24 cellular contexts compared by ENCODE assay signal in the genomic region with DNA sequence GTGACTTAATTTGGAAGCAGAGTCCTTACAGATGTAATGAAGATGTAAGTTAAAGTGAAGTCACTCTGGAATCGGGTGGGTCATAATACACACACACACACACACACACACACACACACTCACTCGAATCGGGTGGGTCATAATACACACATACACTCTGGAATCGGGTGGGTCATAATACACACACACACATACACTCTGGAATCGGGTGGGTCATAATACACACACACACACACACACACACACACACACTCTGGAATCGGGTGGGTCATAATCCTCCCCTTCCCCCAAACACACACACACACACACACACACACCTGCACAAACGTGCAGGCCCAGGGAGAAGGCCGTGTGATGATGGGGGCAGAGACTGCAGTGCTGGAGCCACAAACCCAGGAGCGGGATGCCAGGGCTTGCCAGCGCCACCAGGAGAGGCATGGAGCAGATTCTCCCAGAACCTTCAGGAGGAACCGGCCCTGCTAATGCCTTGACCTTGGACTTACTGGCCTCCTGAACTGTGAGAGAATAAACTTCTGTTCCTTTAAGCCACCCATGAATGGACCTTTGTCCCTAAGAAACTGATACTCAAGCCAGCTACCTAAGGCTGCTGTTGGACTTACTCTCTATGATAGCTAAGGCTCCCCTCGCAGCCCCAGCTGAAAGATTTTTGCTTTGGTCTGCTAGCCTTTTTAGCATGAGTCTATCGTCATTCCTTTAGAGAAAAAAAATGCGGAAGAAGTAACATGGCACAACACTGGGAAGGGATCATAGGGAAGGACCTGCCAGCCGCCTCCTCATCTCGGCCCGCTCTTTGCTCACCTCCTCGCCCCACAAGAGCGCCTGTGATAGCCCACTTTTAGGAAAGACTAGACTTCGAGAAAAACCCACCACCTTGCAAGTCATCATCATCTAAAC.
DNase-seq lines count a peak whose midpoint lies in the region; ATAC-seq, FAIRE-seq and TF ChIP-seq lines count a peak whose summit lies in the region.
"Had no signal": no experiment of that assay in that cellular context is flagged by ENCODE, and none has a peak within 500 bp of the region (broad histone marks: within the 10 kb centered on the region; RNA-seq: fewer than 3 reads in every experiment).

No MANE protein-coding gene starts in this region.

- H3K79me1 ChIP-seq in neuronal stem cell (ENCODE audit: low read depth, low read length), result no peaks in the 10 kb centered on the region

- no peak overlapping the region for H3K23ac ChIP-seq in neuronal stem cell (ENCODE audit: low read depth, low read length, poor library complexity)

- no peak overlapping the region for H2BK12ac ChIP-seq in neuronal stem cell (ENCODE audit: low read length)

- no peak overlapping the region for H2AFZ ChIP-seq in HepG2 (ENCODE audit: low read length)
- H2AFZ ChIP-seq in neuronal stem cell (ENCODE audit: low read length), result no peak overlapping the region

- H3K4me3 Mint-ChIP-seq in type B pancreatic cell, result no peak overlapping the region
- H3K4me3 Mint-ChIP-seq in natural killer cell treated with Interleukin-12 subunit alpha and Interleukin-12 subunit beta and Interleukin-15 and Interleukin-18, amount 100 ng/mL, for 72 hours, result no peak overlapping the region
- H3K4me3 Mint-ChIP-seq: activated T-cell treated with anti-CD3 and anti-CD28 coated beads, Interleukin-2, amount 50 U/mL, for 4 hours; stimulated activated naive B cell treated with anti-CD40 and anti-IgM and Interleukin-4, amounts not matched to agents 10 μg/mL and 1 μg/mL and 100 μg/mL, for 72 hours; T-helper 1 cell treated with Interleukin-12 subunit alpha and Interleukin-12 subunit beta and Interleukin-4 antibody, amounts not matched to agents 30 μg/mL and 1 μg/mL, for 36 hours had no signal

- TF ChIP-seq RAD21 in HepG2 (CRISPR knock-in tag; IDR thresholded peaks at IDR 0.05), result no peak

- H3K4me2 ChIP-seq in HepG2 (ENCODE audit: low read depth, low read length), result no peak overlapping the region
- no peak overlapping the region for H3K4me2 ChIP-seq in neuronal stem cell (ENCODE audit: insufficient read depth, low read length, poor library complexity, severe bottlenecking)

- no peaks in the 10 kb centered on the region for H3K27me3 Mint-ChIP-seq in type B pancreatic cell
- peaks cover 3 to 6% of the 10 kb centered on the region in 2 donors for H3K27me3 Mint-ChIP-seq in natural killer cell treated with Interleukin-12 subunit alpha and Interleukin-12 subunit beta and Interleukin-15 and Interleukin-18, amount 100 ng/mL, for 72 hours

- TF ChIP-seq CTCF in HepG2 (CRISPR knock-in tag; IDR thresholded peaks at IDR 0.05) (no peak), type B pancreatic cell (conservative IDR thresholded peaks at IDR 0.05) (no peak), psoas muscle (IDR thresholded peaks at IDR 0.05) (no peak)

- no peak overlapping the region for H4K91ac ChIP-seq in neuronal stem cell (ENCODE audit: low read depth, low read length, poor library complexity)

- in situ Hi-C loops in HepG2 (cut with HindIII; ENCODE audit: extremely low pct_ligation_motif_present, low pct_unique_long_range_greater_than_20kb), result no loop called here

- no peak overlapping the region for H3K4me3 ChIP-seq in HepG2 (replicated peaks in 1 of 3; ENCODE audit: insufficient read depth in 1 of 3, low read depth in 2 of 3, low read length in 3 of 3)
- H3K4me3 ChIP-seq in neuronal stem cell (ENCODE audit: low read length in 2 of 2), result no peak overlapping the region
- H3K4me3 ChIP-seq in psoas muscle, result no peak overlapping the region
- H3K4me3 ChIP-seq: esophagus squamous epithelium, GM12878, left ventricle myocardium inferior, SJSA1, spleen had no signal

- peaks cover 77% of the 10 kb centered on the region for H3K79me2 ChIP-seq in HepG2 (ENCODE audit: insufficient read depth, low read length)

- H3K18ac ChIP-seq in neuronal stem cell (ENCODE audit: low read length), result peak overlapping the region; percentile 61

- H2BK120ac ChIP-seq in neuronal stem cell (ENCODE audit: low read depth, low read length), result no peak overlapping the region

- ATAC-seq in HepG2, result peak; percentile 20; the same call in 2 of the 3 replicates
- no peak for ATAC-seq in natural killer cell treated with Interleukin-12 subunit alpha and Interleukin-12 subunit beta and Interleukin-15 and Interleukin-18, amount 100 ng/mL, for 72 hours
- no peak for ATAC-seq in psoas muscle
- no peak for ATAC-seq in GM21528 (IDR thresholded peaks at IDR 0.05; ENCODE audit: low FRiP score, unreplicated experiment)
- ATAC-seq: activated T-cell treated with anti-CD3 and anti-CD28 coated beads, Interleukin-2, amount 50 U/mL, for 4 hours; GM12878; stimulated activated naive B cell treated with anti-CD40 and anti-IgM and Interleukin-4, amounts not matched to agents 10 μg/mL and 1 μg/mL and 100 μg/mL, for 72 hours had no signal

- H3K27ac ChIP-seq in angular gyrus (ENCODE audit: low read depth, low read length) (peak overlapping the region; percentile 22), HepG2 (ENCODE audit: extremely low read length, insufficient read depth, low read length) (no peak overlapping the region), neuronal stem cell (replicated peaks; ENCODE audit: low read length) (no peak overlapping the region), psoas muscle (no peak overlapping the region), substantia nigra (ENCODE audit: low read depth, low read length, poor library complexity, severe bottlenecking) (no peak overlapping the region)
- H3K27ac ChIP-seq: esophagus squamous epithelium, left ventricle myocardium inferior, SJSA1, spleen had no signal

- no peaks in the 10 kb centered on the region for H3K9me3 Mint-ChIP-seq in type B pancreatic cell
- no peaks in the 10 kb centered on the region for H3K9me3 Mint-ChIP-seq in natural killer cell treated with Interleukin-12 subunit alpha and Interleukin-12 subunit beta and Interleukin-15 and Interleukin-18, amount 100 ng/mL, for 72 hours
- H3K9me3 Mint-ChIP-seq: activated T-cell treated with anti-CD3 and anti-CD28 coated beads, Interleukin-2, amount 50 U/mL, for 4 hours; stimulated activated naive B cell treated with anti-CD40 and anti-IgM and Interleukin-4, amounts not matched to agents 10 μg/mL and 1 μg/mL and 100 μg/mL, for 72 hours; T-helper 1 cell treated with Interleukin-12 subunit alpha and Interleukin-12 subunit beta and Interleukin-4 antibody, amounts not matched to agents 30 μg/mL and 1 μg/mL, for 36 hours had no signal

- peak overlapping the region; percentile 4 for H3K27ac Mint-ChIP-seq in type B pancreatic cell
- H3K27ac Mint-ChIP-seq in natural killer cell treated with Interleukin-12 subunit alpha and Interleukin-12 subunit beta and Interleukin-15 and Interleukin-18, amount 100 ng/mL, for 72 hours, result no peak overlapping the region
- H3K27ac Mint-ChIP-seq: stimulated activated naive B cell treated with anti-CD40 and anti-IgM and Interleukin-4, amounts not matched to agents 10 μg/mL and 1 μg/mL and 100 μg/mL, for 72 hours; T-helper 1 cell treated with Interleukin-12 subunit alpha and Interleukin-12 subunit beta and Interleukin-4 antibody, amounts not matched to agents 30 μg/mL and 1 μg/mL, for 36 hours had no signal

- no peak overlapping the region for H2BK5ac ChIP-seq in neuronal stem cell (ENCODE audit: low read length)

- peaks cover 29% of the 10 kb centered on the region for H3K36me3 Mint-ChIP-seq in type B pancreatic cell
- no peaks in the 10 kb centered on the region for H3K36me3 Mint-ChIP-seq in natural killer cell treated with Interleukin-12 subunit alpha and Interleukin-12 subunit beta and Interleukin-15 and Interleukin-18, amount 100 ng/mL, for 72 hours
- H3K36me3 Mint-ChIP-seq: stimulated activated naive B cell treated with anti-CD40 and anti-IgM and Interleukin-4, amounts not matched to agents 10 μg/mL and 1 μg/mL and 100 μg/mL, for 72 hours had no signal

- H3K4me1 Mint-ChIP-seq in type B pancreatic cell (ENCODE audit: unreplicated experiment), result peaks cover 48% of the 10 kb centered on the region
- H3K4me1 Mint-ChIP-seq in natural killer cell treated with Interleukin-12 subunit alpha and Interleukin-12 subunit beta and Interleukin-15 and Interleukin-18, amount 100 ng/mL, for 72 hours (ENCODE audit: low read depth in 2 of 2), result no peaks in the 10 kb centered on the region
- H3K4me1 Mint-ChIP-seq: stimulated activated naive B cell treated with anti-CD40 and anti-IgM and Interleukin-4, amounts not matched to agents 10 μg/mL and 1 μg/mL and 100 μg/mL, for 72 hours had no signal

- no peak overlapping the region for H2AK5ac ChIP-seq in neuronal stem cell (ENCODE audit: low read depth, low read length)

- no TSS peak for BruUV-seq in HepG2 (replicated peaks; lab: Mats Ljungman, UMichigan)

- H3K36me3 ChIP-seq in HepG2 (replicated peaks in 1 of 2; ENCODE audit: control insufficient read depth in 1 of 2, insufficient read depth in 2 of 2, low read length in 2 of 2) (peaks cover 12 to 53% of the 10 kb centered on the region in 2 experiments), neuronal stem cell (replicated peaks in 1 of 2; ENCODE audit: control insufficient read depth in 2 of 2, insufficient read depth in 2 of 2, low read length in 2 of 2) (peaks cover 2 to 19% of the 10 kb centered on the region in 2 donors), psoas muscle (ENCODE audit: insufficient read depth in 1 of 2, low read depth in 1 of 2) (no peaks in the 10 kb centered on the region)
- H3K36me3 ChIP-seq: esophagus squamous epithelium, left ventricle myocardium inferior, spleen had no signal

- TF ChIP-seq EP300 in HepG2 (IDR thresholded peaks at IDR 0.05; ENCODE audit: low read depth in 2 of 2, low read length in 2 of 2) (no peak), HepG2 (CRISPR knock-in tag; IDR thresholded peaks at IDR 0.05; ENCODE audit: borderline replicate concordance) (no peak)

- H4K8ac ChIP-seq in neuronal stem cell (ENCODE audit: low read depth, low read length), result no peak overlapping the region

- no peak overlapping the region for H2BK15ac ChIP-seq in neuronal stem cell (ENCODE audit: low read length)

- CTCF ChIA-PET in HepG2 (lab: Yijun Ruan, JAX; ENCODE audit: low intra/inter-chr PET ratio, low total read pairs), result no interaction called here

- POLR2A ChIA-PET in HepG2 (lab: Yijun Ruan, JAX), result interaction anchor here (1.8 to 2.3 kb wide), 2 partner anchors 12 to 47 kb away, joined by 5 read pairs; no protein-coding TSS in a partner anchor

- intact Hi-C loops in HepG2 (cut with micrococcal nuclease; ENCODE audit: unreplicated experiment) (no loop called here), psoas muscle (cut with DNase I) (no loop called here)

- no peaks in the 10 kb centered on the region for H3K9me3 ChIP-seq in HepG2 (ENCODE audit: low read length)
- H3K9me3 ChIP-seq in neuronal stem cell (replicated peaks in 1 of 2; ENCODE audit: control insufficient read depth in 2 of 2, insufficient read depth in 1 of 2, low read depth in 1 of 2, low read length in 2 of 2), result peaks cover 0 to 6% of the 10 kb centered on the region in 2 donors
- H3K9me3 ChIP-seq in psoas muscle, result no peaks in the 10 kb centered on the region
- H3K9me3 ChIP-seq: esophagus squamous epithelium, left ventricle myocardium inferior, SJSA1, spleen had no signal

- H3K4ac ChIP-seq in neuronal stem cell (ENCODE audit: low read length), result no peak overlapping the region

- no peak for TF ChIP-seq POLR2A in HepG2 (IDR thresholded peaks at IDR 0.05; ENCODE audit: insufficient read depth in 1 of 2, low read depth in 2 of 2, low read length in 2 of 2)

- H4K20me1 ChIP-seq in HepG2 (ENCODE audit: insufficient read depth, low read length), result peaks cover 18% of the 10 kb centered on the region; the same call in 1 of the 2 replicates

- peak; percentile 48 for FAIRE-seq in HepG2 (lab: Jason Lieb, UNC)
- FAIRE-seq: colon, D721Med, frontal cortex, GM12878, RCC 7860 had no signal

- H3K9ac ChIP-seq in HepG2 (ENCODE audit: insufficient read depth, low read depth, low read length), result no peak overlapping the region
- H3K9ac ChIP-seq in neuronal stem cell (ENCODE audit: low read depth, low read length, poor library complexity), result peak overlapping the region; percentile 21

- 80% methylated on average over 20 of the region's 20 CpGs for WGBS in HepG2 (ENCODE audit: low lambda C conversion rate)
- no CpG with 5 or more reads among the region's 20 CpGs for WGBS in neuronal stem cell (ENCODE audit: extremely low coverage in 2 of 2, insufficient read length in 2 of 2, insufficient replicate concordance in 1 of 2), 2 donors
- 85 to 89% (median 86%) methylated on average over 20 of the region's 20 CpGs for WGBS in psoas muscle, 3 donors

- peaks cover 89% of the 10 kb centered on the region for H3K4me1 ChIP-seq in HepG2 (ENCODE audit: insufficient read depth, low read length)
- peaks cover 0 to 26% of the 10 kb centered on the region in 2 donors for H3K4me1 ChIP-seq in neuronal stem cell (ENCODE audit: control insufficient read depth in 2 of 2, insufficient read depth in 1 of 2, low read depth in 1 of 2, low read length in 2 of 2)
- no peaks in the 10 kb centered on the region for H3K4me1 ChIP-seq in psoas muscle

- no peak overlapping the region for H3K14ac ChIP-seq in neuronal stem cell (ENCODE audit: low read length)

- H3K27me3 ChIP-seq in HepG2 (ENCODE audit: control insufficient read depth in 1 of 2, insufficient read depth in 2 of 2, low read length in 2 of 2) (no peaks in the 10 kb centered on the region), neuronal stem cell (ENCODE audit: control insufficient read depth in 3 of 3, insufficient read depth in 3 of 3, low read depth in 1 of 3, low read length in 3 of 3) (no peaks in the 10 kb centered on the region), psoas muscle (ENCODE audit: insufficient read depth in 3 of 3, low read length in 2 of 3) (no peaks in the 10 kb centered on the region)
- H3K27me3 ChIP-seq: esophagus squamous epithelium, SJSA1, spleen had no signal

- peak; percentile 28 for DNase-seq in HepG2 (ENCODE audit: low spot score)
- DNase-seq in neuronal stem cell (ENCODE audit: low spot score), result no peak
- DNase-seq in type B pancreatic cell (ENCODE audit: extremely low spot score, unreplicated experiment), result no peak
- no peak for DNase-seq in natural killer cell treated with Interleukin-12 subunit alpha and Interleukin-12 subunit beta and Interleukin-15 and Interleukin-18, amount 100 ng/mL, for 72 hours (ENCODE audit: low spot score)
- no peak for DNase-seq in psoas muscle
- DNase-seq in substantia nigra (lab: John Stamatoyannopoulos, UW), result no peak
- DNase-seq: activated CD4-positive, alpha-beta T cell treated with anti-CD3 and anti-CD28 coated beads for 4 hours; activated CD8-positive, alpha-beta memory T cell treated with anti-CD3 and anti-CD28 coated beads for 24 hours; activated T-cell treated with anti-CD3 and anti-CD28 coated beads, Interleukin-2, amount 50 U/mL, for 4 hours; esophagus squamous epithelium; left ventricle myocardium inferior; NCI-H146; spleen; stimulated activated CD4-positive, alpha-beta T cell treated with anti-CD3 and anti-CD28 coated beads, Interleukin-4, amount 100 ng/mL, for 1 hour; stimulated activated naive B cell treated with anti-CD40 and anti-IgM and Interleukin-4, amounts not matched to agents 10 μg/mL and 1 μg/mL and 100 μg/mL, for 72 hours had no signal
